In the genomic region with DNA sequence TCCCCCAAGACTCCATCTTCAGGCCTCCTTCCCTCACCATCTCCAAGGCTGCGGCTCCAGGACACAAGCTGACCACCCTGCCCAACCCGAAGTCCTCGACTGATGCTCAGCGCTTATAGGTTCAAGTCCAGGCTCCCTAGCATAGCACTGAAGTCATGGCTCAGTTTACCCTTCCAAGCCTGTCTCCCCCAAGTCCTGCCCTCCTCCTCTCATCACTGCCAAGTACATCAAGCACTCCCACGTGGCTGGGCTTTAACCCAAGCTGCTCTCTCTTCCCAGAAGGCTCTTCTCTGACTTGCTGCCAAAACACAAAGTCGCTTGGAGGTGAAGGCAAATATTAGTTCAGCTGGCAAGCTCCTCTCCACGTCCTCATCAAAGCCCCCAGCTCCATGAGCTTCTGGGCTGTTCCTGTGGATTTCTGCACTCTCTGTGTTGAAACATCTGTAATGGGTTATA, we compare ENCODE assay signal across 1 cellular context.
TF ChIP-seq lines count a peak whose summit lies in the region.

No MANE protein-coding gene starts in this region.

TF ChIP-seq in HepG2, 621 proteins besides CTCF, POLR2A, EP300 and RAD21 (continued from another document and continues in another):
- TF ChIP-seq LCORL (IDR thresholded peaks at IDR 0.05), result no peak
- 0 out of 2 replicates have a peak, but pooled peaks have one; percentile 57 for TF ChIP-seq LCORL (CRISPR knock-in tag; IDR thresholded peaks at IDR 0.05)
- TF ChIP-seq, protein P1, sequence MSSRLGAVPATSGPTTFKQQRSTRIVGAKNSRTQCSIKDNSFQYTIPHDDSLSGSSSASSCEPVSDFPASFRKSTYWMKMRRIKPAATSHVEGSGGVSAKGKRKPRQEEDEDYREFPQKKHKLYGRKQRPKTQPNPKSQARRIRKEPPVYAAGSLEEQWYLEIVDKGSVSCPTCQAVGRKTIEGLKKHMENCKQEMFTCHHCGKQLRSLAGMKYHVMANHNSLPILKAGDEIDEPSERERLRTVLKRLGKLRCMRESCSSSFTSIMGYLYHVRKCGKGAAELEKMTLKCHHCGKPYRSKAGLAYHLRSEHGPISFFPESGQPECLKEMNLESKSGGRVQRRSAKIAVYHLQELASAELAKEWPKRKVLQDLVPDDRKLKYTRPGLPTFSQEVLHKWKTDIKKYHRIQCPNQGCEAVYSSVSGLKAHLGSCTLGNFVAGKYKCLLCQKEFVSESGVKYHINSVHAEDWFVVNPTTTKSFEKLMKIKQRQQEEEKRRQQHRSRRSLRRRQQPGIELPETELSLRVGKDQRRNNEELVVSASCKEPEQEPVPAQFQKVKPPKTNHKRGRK (CRISPR knock-in tag; IDR thresholded peaks at IDR 0.05), result no peak
- no peak for TF ChIP-seq GZF1 (CRISPR knock-in tag; IDR thresholded peaks at IDR 0.05)
- TF ChIP-seq, protein P2, sequence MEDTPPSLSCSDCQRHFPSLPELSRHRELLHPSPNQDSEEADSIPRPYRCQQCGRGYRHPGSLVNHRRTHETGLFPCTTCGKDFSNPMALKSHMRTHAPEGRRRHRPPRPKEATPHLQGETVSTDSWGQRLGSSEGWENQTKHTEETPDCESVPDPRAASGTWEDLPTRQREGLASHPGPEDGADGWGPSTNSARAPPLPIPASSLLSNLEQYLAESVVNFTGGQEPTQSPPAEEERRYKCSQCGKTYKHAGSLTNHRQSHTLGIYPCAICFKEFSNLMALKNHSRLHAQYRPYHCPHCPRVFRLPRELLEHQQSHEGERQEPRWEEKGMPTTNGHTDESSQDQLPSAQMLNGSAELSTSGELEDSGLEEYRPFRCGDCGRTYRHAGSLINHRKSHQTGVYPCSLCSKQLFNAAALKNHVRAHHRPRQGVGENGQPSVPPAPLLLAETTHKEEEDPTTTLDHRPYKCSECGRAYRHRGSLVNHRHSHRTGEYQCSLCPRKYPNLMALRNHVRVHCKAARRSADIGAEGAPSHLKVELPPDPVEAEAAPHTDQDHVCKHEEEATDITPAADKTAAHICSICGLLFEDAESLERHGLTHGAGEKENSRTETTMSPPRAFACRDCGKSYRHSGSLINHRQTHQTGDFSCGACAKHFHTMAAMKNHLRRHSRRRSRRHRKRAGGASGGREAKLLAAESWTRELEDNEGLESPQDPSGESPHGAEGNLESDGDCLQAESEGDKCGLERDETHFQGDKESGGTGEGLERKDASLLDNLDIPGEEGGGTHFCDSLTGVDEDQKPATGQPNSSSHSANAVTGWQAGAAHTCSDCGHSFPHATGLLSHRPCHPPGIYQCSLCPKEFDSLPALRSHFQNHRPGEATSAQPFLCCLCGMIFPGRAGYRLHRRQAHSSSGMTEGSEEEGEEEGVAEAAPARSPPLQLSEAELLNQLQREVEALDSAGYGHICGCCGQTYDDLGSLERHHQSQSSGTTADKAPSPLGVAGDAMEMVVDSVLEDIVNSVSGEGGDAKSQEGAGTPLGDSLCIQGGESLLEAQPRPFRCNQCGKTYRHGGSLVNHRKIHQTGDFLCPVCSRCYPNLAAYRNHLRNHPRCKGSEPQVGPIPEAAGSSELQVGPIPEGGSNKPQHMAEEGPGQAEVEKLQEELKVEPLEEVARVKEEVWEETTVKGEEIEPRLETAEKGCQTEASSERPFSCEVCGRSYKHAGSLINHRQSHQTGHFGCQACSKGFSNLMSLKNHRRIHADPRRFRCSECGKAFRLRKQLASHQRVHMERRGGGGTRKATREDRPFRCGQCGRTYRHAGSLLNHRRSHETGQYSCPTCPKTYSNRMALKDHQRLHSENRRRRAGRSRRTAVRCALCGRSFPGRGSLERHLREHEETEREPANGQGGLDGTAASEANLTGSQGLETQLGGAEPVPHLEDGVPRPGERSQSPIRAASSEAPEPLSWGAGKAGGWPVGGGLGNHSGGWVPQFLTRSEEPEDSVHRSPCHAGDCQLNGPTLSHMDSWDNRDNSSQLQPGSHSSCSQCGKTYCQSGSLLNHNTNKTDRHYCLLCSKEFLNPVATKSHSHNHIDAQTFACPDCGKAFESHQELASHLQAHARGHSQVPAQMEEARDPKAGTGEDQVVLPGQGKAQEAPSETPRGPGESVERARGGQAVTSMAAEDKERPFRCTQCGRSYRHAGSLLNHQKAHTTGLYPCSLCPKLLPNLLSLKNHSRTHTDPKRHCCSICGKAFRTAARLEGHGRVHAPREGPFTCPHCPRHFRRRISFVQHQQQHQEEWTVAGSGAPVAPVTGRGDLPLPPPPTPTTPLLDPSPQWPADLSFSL (CRISPR knock-in tag; IDR thresholded peaks at IDR 0.05), result no peak
- no peak for TF ChIP-seq SP2 (CRISPR knock-in tag; IDR thresholded peaks at IDR 0.05)
- TF ChIP-seq IRX3 (CRISPR knock-in tag; IDR thresholded peaks at IDR 0.05; ENCODE audit: borderline replicate concordance, low read depth), result no peak
- no peak for TF ChIP-seq SUZ12 (IDR thresholded peaks at IDR 0.05; ENCODE audit: low read depth, low read length)
- TF ChIP-seq, protein P3, sequence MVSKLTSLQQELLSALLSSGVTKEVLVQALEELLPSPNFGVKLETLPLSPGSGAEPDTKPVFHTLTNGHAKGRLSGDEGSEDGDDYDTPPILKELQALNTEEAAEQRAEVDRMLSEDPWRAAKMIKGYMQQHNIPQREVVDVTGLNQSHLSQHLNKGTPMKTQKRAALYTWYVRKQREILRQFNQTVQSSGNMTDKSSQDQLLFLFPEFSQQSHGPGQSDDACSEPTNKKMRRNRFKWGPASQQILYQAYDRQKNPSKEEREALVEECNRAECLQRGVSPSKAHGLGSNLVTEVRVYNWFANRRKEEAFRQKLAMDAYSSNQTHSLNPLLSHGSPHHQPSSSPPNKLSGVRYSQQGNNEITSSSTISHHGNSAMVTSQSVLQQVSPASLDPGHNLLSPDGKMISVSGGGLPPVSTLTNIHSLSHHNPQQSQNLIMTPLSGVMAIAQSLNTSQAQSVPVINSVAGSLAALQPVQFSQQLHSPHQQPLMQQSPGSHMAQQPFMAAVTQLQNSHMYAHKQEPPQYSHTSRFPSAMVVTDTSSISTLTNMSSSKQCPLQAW (CRISPR knock-in tag; IDR thresholded peaks at IDR 0.05), result peak; percentile 54; the same call in 1 of the 2 replicates
- no peak for TF ChIP-seq GABPA (IDR thresholded peaks at IDR 0.05; ENCODE audit: low read depth, low read length)
- TF ChIP-seq GABPA (CRISPR knock-in tag; IDR thresholded peaks at IDR 0.05; ENCODE audit: low read depth), result 0 out of 2 replicates have a peak, but pooled peaks have one; percentile 20
- TF ChIP-seq, protein P4, sequence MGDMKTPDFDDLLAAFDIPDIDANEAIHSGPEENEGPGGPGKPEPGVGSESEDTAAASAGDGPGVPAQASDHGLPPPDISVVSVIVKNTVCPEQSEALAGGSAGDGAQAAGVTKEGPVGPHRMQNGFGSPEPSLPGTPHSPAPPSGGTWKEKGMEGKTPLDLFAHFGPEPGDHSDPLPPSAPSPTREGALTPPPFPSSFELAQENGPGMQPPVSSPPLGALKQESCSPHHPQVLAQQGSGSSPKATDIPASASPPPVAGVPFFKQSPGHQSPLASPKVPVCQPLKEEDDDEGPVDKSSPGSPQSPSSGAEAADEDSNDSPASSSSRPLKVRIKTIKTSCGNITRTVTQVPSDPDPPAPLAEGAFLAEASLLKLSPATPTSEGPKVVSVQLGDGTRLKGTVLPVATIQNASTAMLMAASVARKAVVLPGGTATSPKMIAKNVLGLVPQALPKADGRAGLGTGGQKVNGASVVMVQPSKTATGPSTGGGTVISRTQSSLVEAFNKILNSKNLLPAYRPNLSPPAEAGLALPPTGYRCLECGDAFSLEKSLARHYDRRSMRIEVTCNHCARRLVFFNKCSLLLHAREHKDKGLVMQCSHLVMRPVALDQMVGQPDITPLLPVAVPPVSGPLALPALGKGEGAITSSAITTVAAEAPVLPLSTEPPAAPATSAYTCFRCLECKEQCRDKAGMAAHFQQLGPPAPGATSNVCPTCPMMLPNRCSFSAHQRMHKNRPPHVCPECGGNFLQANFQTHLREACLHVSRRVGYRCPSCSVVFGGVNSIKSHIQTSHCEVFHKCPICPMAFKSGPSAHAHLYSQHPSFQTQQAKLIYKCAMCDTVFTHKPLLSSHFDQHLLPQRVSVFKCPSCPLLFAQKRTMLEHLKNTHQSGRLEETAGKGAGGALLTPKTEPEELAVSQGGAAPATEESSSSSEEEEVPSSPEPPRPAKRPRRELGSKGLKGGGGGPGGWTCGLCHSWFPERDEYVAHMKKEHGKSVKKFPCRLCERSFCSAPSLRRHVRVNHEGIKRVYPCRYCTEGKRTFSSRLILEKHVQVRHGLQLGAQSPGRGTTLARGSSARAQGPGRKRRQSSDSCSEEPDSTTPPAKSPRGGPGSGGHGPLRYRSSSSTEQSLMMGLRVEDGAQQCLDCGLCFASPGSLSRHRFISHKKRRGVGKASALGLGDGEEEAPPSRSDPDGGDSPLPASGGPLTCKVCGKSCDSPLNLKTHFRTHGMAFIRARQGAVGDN (CRISPR knock-in tag; IDR thresholded peaks at IDR 0.05), result peak; percentile 83
- TF ChIP-seq, protein P5, sequence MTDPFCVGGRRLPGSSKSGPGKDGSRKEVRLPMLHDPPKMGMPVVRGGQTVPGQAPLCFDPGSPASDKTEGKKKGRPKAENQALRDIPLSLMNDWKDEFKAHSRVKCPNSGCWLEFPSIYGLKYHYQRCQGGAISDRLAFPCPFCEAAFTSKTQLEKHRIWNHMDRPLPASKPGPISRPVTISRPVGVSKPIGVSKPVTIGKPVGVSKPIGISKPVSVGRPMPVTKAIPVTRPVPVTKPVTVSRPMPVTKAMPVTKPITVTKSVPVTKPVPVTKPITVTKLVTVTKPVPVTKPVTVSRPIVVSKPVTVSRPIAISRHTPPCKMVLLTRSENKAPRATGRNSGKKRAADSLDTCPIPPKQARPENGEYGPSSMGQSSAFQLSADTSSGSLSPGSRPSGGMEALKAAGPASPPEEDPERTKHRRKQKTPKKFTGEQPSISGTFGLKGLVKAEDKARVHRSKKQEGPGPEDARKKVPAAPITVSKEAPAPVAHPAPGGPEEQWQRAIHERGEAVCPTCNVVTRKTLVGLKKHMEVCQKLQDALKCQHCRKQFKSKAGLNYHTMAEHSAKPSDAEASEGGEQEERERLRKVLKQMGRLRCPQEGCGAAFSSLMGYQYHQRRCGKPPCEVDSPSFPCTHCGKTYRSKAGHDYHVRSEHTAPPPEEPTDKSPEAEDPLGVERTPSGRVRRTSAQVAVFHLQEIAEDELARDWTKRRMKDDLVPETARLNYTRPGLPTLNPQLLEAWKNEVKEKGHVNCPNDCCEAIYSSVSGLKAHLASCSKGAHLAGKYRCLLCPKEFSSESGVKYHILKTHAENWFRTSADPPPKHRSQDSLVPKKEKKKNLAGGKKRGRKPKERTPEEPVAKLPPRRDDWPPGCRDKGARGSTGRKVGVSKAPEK (CRISPR knock-in tag; IDR thresholded peaks at IDR 0.05; ENCODE audit: borderline replicate concordance), result no peak
- no peak for TF ChIP-seq KAT7 (CRISPR knock-in tag; IDR thresholded peaks at IDR 0.05; ENCODE audit: borderline replicate concordance)
- TF ChIP-seq, protein P6, sequence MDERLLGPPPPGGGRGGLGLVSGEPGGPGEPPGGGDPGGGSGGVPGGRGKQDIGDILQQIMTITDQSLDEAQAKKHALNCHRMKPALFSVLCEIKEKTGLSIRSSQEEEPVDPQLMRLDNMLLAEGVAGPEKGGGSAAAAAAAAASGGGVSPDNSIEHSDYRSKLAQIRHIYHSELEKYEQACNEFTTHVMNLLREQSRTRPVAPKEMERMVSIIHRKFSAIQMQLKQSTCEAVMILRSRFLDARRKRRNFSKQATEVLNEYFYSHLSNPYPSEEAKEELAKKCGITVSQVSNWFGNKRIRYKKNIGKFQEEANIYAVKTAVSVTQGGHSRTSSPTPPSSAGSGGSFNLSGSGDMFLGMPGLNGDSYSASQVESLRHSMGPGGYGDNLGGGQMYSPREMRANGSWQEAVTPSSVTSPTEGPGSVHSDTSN (CRISPR knock-in tag; IDR thresholded peaks at IDR 0.05), result no peak
- no peak for TF ChIP-seq ZNF230 (CRISPR knock-in tag; IDR thresholded peaks at IDR 0.05)
- TF ChIP-seq SAP130 (CRISPR knock-in tag; IDR thresholded peaks at IDR 0.05; ENCODE audit: low read depth), result peak; percentile 90
- TF ChIP-seq, protein P7, sequence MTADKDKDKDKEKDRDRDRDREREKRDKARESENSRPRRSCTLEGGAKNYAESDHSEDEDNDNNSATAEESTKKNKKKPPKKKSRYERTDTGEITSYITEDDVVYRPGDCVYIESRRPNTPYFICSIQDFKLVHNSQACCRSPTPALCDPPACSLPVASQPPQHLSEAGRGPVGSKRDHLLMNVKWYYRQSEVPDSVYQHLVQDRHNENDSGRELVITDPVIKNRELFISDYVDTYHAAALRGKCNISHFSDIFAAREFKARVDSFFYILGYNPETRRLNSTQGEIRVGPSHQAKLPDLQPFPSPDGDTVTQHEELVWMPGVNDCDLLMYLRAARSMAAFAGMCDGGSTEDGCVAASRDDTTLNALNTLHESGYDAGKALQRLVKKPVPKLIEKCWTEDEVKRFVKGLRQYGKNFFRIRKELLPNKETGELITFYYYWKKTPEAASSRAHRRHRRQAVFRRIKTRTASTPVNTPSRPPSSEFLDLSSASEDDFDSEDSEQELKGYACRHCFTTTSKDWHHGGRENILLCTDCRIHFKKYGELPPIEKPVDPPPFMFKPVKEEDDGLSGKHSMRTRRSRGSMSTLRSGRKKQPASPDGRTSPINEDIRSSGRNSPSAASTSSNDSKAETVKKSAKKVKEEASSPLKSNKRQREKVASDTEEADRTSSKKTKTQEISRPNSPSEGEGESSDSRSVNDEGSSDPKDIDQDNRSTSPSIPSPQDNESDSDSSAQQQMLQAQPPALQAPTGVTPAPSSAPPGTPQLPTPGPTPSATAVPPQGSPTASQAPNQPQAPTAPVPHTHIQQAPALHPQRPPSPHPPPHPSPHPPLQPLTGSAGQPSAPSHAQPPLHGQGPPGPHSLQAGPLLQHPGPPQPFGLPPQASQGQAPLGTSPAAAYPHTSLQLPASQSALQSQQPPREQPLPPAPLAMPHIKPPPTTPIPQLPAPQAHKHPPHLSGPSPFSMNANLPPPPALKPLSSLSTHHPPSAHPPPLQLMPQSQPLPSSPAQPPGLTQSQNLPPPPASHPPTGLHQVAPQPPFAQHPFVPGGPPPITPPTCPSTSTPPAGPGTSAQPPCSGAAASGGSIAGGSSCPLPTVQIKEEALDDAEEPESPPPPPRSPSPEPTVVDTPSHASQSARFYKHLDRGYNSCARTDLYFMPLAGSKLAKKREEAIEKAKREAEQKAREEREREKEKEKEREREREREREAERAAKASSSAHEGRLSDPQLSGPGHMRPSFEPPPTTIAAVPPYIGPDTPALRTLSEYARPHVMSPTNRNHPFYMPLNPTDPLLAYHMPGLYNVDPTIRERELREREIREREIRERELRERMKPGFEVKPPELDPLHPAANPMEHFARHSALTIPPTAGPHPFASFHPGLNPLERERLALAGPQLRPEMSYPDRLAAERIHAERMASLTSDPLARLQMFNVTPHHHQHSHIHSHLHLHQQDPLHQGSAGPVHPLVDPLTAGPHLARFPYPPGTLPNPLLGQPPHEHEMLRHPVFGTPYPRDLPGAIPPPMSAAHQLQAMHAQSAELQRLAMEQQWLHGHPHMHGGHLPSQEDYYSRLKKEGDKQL (CRISPR knock-in tag; IDR thresholded peaks at IDR 0.05; ENCODE audit: low read depth), result no peak
- TF ChIP-seq PPARG (CRISPR knock-in tag; conservative IDR thresholded peaks at IDR 0.05), result no peak
- TF ChIP-seq ZNF589 (CRISPR knock-in tag; conservative IDR thresholded peaks at IDR 0.05), result no peak
- no peak for TF ChIP-seq MAFK (conservative IDR thresholded peaks at IDR 0.05 in 1 of 2, IDR thresholded peaks at IDR 0.05 in 1 of 2; ENCODE audit: low read length in 2 of 2)
- peak; percentile 40; the same call in 1 of the 2 replicates for TF ChIP-seq ZBTB20 (CRISPR knock-in tag; IDR thresholded peaks at IDR 0.05; ENCODE audit: borderline replicate concordance, low read depth)
- TF ChIP-seq DMAP1 (CRISPR knock-in tag; IDR thresholded peaks at IDR 0.05), result 0 out of 2 replicates have a peak, but pooled peaks have one; percentile 37
- TF ChIP-seq ZNF263 (CRISPR knock-in tag; IDR thresholded peaks at IDR 0.05), result no peak
- TF ChIP-seq ZNF713 (CRISPR knock-in tag; IDR thresholded peaks at IDR 0.05), result no peak
- no peak for TF ChIP-seq ZNF709 (CRISPR knock-in tag; IDR thresholded peaks at IDR 0.05)
- TF ChIP-seq ZNF644 (CRISPR knock-in tag; IDR thresholded peaks at IDR 0.05; ENCODE audit: low read depth), result 0 out of 2 replicates have a peak, but pooled peaks have one; percentile 17
- TF ChIP-seq, protein P8, sequence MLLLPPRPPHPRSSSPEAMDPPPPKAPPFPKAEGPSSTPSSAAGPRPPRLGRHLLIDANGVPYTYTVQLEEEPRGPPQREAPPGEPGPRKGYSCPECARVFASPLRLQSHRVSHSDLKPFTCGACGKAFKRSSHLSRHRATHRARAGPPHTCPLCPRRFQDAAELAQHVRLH (CRISPR knock-in tag; IDR thresholded peaks at IDR 0.05; ENCODE audit: borderline replicate concordance, low read depth), result 0 out of 2 replicates have a peak, but pooled peaks have one; percentile 46
